Comparison of ENCODE assay signal across 22 cellular contexts in the genomic region with DNA sequence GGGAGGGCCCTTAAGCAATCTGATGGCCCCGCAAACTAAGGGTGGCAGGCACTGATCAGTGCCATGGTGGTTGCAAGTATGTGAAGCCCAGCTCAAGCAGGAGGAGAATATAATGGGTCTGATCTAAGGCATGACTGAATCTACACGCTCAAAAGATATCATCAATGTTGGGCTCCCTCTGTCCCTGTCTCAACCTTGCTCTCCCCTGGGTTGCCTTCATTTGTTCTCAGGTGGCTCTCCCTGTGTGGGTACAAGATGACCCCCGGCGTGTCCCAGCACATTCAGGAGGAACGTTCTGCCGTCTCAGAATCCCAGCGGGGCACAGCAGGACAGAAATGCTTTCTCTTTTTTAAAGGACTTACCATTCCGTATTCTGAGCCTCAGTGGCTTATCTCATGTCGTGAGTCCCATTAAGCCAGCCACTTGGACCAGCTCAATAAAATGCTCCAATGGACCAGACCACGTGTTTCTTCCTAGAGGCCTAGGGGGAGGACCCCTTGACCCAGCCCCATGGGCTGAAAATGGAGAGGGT. TPM values are rescaled to one million over a fixed set of nuclear protein-coding genes. Genes with fewer than 3 reads are reported as not detected.
DNase-seq lines count a peak whose midpoint lies in the region; ATAC-seq and TF ChIP-seq lines count a peak whose summit lies in the region.
"Had no signal": no experiment of that assay in that cellular context is flagged by ENCODE, and none has a peak within 500 bp of the region (broad histone marks: within the 10 kb centered on the region; RNA-seq: fewer than 3 reads in every experiment).

No MANE protein-coding gene starts in this region.

- peak overlapping the region; percentile 17 for H3K27ac Mint-ChIP-seq in activated naive CD4-positive, alpha-beta T cell treated with anti-CD3 and anti-CD28 coated beads, Interleukin-2, amount 50 U/mL, for 24 hours
- no peak overlapping the region for H3K27ac Mint-ChIP-seq in activated naive CD4-positive, alpha-beta T cell treated with anti-CD3 and anti-CD28 coated beads, Interleukin-2, amount 10 ng/mL, durations not matched to agents 7 days and 5 days
- H3K27ac Mint-ChIP-seq in CD8-positive, alpha-beta memory T cell, result no peak overlapping the region

- intact Hi-C loops in A673 (cut with micrococcal nuclease; ENCODE audit: unreplicated experiment), result no loop called here

- no peak for DNase-seq in activated naive CD4-positive, alpha-beta T cell treated with anti-CD3 and anti-CD28 coated beads, Interleukin-2, amount 10 ng/mL, durations not matched to agents 7 days and 5 days
- DNase-seq in mesenteric fat pad (ENCODE audit: low spot score) (peak; percentile 37), A673 (ENCODE audit: low spot score) (no peak), coronary artery (ENCODE audit: low spot score) (no peak)
- no peak for DNase-seq in CD8-positive, alpha-beta memory T cell
- DNase-seq: GDM1, GM23248, NCI-H1417 treated with DMSO at 0.1 percent for 48 hours, NCI-H187 treated with DMSO at 0.1 percent for 48 hours, NCI-H226, NCI-H524, NCI-H82, RPMI8226, SHP77 treated with DMSO at 0.1 percent for 48 hours, SK-N-SH had no signal

- peaks cover 33% of the 10 kb centered on the region for H3K4me1 Mint-ChIP-seq in activated naive CD4-positive, alpha-beta T cell treated with anti-CD3 and anti-CD28 coated beads, Interleukin-2, amount 50 U/mL, for 24 hours
- peaks cover 25% of the 10 kb centered on the region for H3K4me1 Mint-ChIP-seq in activated naive CD4-positive, alpha-beta T cell treated with anti-CD3 and anti-CD28 coated beads, Interleukin-2, amount 10 ng/mL, durations not matched to agents 7 days and 5 days
- H3K4me1 Mint-ChIP-seq in CD8-positive, alpha-beta memory T cell, result peaks cover 8 to 31% (median 17%) of the 10 kb centered on the region in 3 donors

- H3K27me3 ChIP-seq in ectodermal cell (ENCODE audit: control insufficient read depth, insufficient read depth, low read length, poor library complexity, severe bottlenecking) (no peaks in the 10 kb centered on the region), A673 (replicated peaks; ENCODE audit: insufficient read depth, low read depth, low read length, poor library complexity) (no peaks in the 10 kb centered on the region)
- peaks cover 5% of the 10 kb centered on the region for H3K27me3 ChIP-seq in CD8-positive, alpha-beta memory T cell (ENCODE audit: insufficient read depth, low read length, poor library complexity, severe bottlenecking)

- H3K36me3 ChIP-seq in ectodermal cell (ENCODE audit: control insufficient read depth, insufficient read depth, low read length) (no peaks in the 10 kb centered on the region), A673 (ENCODE audit: insufficient read depth, low read length, poor library complexity, severe bottlenecking) (no peaks in the 10 kb centered on the region)
- no peaks in the 10 kb centered on the region for H3K36me3 ChIP-seq in CD8-positive, alpha-beta memory T cell (ENCODE audit: insufficient read depth, low read length)

- no peaks in the 10 kb centered on the region for H3K9me3 Mint-ChIP-seq in activated naive CD4-positive, alpha-beta T cell treated with anti-CD3 and anti-CD28 coated beads, Interleukin-2, amount 50 U/mL, for 24 hours
- H3K9me3 Mint-ChIP-seq in activated naive CD4-positive, alpha-beta T cell treated with anti-CD3 and anti-CD28 coated beads, Interleukin-2, amount 10 ng/mL, durations not matched to agents 7 days and 5 days, result no peaks in the 10 kb centered on the region
- H3K9me3 Mint-ChIP-seq in CD8-positive, alpha-beta memory T cell, result no peaks in the 10 kb centered on the region

- ATAC-seq in HG03469 (IDR thresholded peaks at IDR 0.05; ENCODE audit: unreplicated experiment), result no peak
- ATAC-seq: GM12878 had no signal

- WGBS in ectodermal cell, 2 experiments, result 34 to 36% methylated on average over 10 of the region's 10 CpGs

- no TSS peak for BruUV-seq in A673 (replicated peaks; lab: Mats Ljungman, UMichigan)

- H3K9me3 ChIP-seq in ectodermal cell (ENCODE audit: control insufficient read depth, low read length) (no peaks in the 10 kb centered on the region), A673 (ENCODE audit: low read depth, low read length, poor library complexity, severe bottlenecking) (no peaks in the 10 kb centered on the region)
- H3K9me3 ChIP-seq in CD8-positive, alpha-beta memory T cell (ENCODE audit: low read length), result no peaks in the 10 kb centered on the region
- H3K9me3 ChIP-seq: SK-N-SH had no signal

- TF ChIP-seq CTCF in A673 (conservative IDR thresholded peaks at IDR 0.05; ENCODE audit: low read depth, low read length) (no peak), coronary artery (IDR thresholded peaks at IDR 0.05) (no peak)

- H3K4me3 ChIP-seq in ectodermal cell (ENCODE audit: insufficient read depth, low read depth, low read length) (no peak overlapping the region), A673 (ENCODE audit: low read depth, low read length, poor library complexity, severe bottlenecking) (no peak overlapping the region), coronary artery (no peak overlapping the region)
- no peak overlapping the region for H3K4me3 ChIP-seq in CD8-positive, alpha-beta memory T cell (ENCODE audit: low read length)
- H3K4me3 ChIP-seq: GM12878, GM23248 had no signal

- CTCF ChIA-PET in activated naive CD4-positive, alpha-beta T cell treated with anti-CD3 and anti-CD28 coated beads, Interleukin-2, amount 10 ng/mL, durations not matched to agents 7 days and 5 days (lab: Charles Lee), result no interaction called here
- CTCF ChIA-PET in A673 (lab: Charles Lee), result no interaction called here
- CTCF ChIA-PET in CD8-positive, alpha-beta memory T cell (lab: Charles Lee), result no interaction called here

- POLR2A ChIA-PET in A673 (lab: Charles Lee; ENCODE audit: low non-redundant PET), result no interaction called here
- POLR2A ChIA-PET in CD8-positive, alpha-beta memory T cell (lab: Charles Lee), result no interaction called here

- H3K27me3 Mint-ChIP-seq in activated naive CD4-positive, alpha-beta T cell treated with anti-CD3 and anti-CD28 coated beads, Interleukin-2, amount 50 U/mL, for 24 hours, result peaks cover 8% of the 10 kb centered on the region
- peaks cover 52% of the 10 kb centered on the region for H3K27me3 Mint-ChIP-seq in activated naive CD4-positive, alpha-beta T cell treated with anti-CD3 and anti-CD28 coated beads, Interleukin-2, amount 10 ng/mL, durations not matched to agents 7 days and 5 days
- H3K27me3 Mint-ChIP-seq in CD8-positive, alpha-beta memory T cell, result peaks cover 34 to 53% of the 10 kb centered on the region in 2 donors

- H3K27ac ChIP-seq in ectodermal cell (ENCODE audit: insufficient read depth, low read depth, low read length, poor library complexity, severe bottlenecking) (peak overlapping the region; percentile 98), A673 (ENCODE audit: low read depth, low read length, poor library complexity, severe bottlenecking) (no peak overlapping the region), coronary artery (no peak overlapping the region)
- H3K27ac ChIP-seq in CD8-positive, alpha-beta memory T cell (ENCODE audit: low read depth, low read length), result no peak overlapping the region
- H3K27ac ChIP-seq: 22Rv1, GM23248, KMS-11 had no signal

- H3K36me3 Mint-ChIP-seq in activated naive CD4-positive, alpha-beta T cell treated with anti-CD3 and anti-CD28 coated beads, Interleukin-2, amount 50 U/mL, for 24 hours, result no peaks in the 10 kb centered on the region
- no peaks in the 10 kb centered on the region for H3K36me3 Mint-ChIP-seq in activated naive CD4-positive, alpha-beta T cell treated with anti-CD3 and anti-CD28 coated beads, Interleukin-2, amount 10 ng/mL, durations not matched to agents 7 days and 5 days
- H3K36me3 Mint-ChIP-seq in CD8-positive, alpha-beta memory T cell, result no peaks in the 10 kb centered on the region

- no peak overlapping the region for H3K4me3 Mint-ChIP-seq in activated naive CD4-positive, alpha-beta T cell treated with anti-CD3 and anti-CD28 coated beads, Interleukin-2, amount 50 U/mL, for 24 hours
- no peak overlapping the region for H3K4me3 Mint-ChIP-seq in activated naive CD4-positive, alpha-beta T cell treated with anti-CD3 and anti-CD28 coated beads, Interleukin-2, amount 10 ng/mL, durations not matched to agents 7 days and 5 days
- no peak overlapping the region for H3K4me3 Mint-ChIP-seq in CD8-positive, alpha-beta memory T cell
- H3K4me3 Mint-ChIP-seq: CD14-positive monocyte had no signal

- peaks cover 21% of the 10 kb centered on the region for H3K4me1 ChIP-seq in ectodermal cell (ENCODE audit: control insufficient read depth, insufficient read depth, low read length)
- H3K4me1 ChIP-seq in A673 (ENCODE audit: insufficient read depth, low read length, poor library complexity, severe bottlenecking), result no peaks in the 10 kb centered on the region
- no peaks in the 10 kb centered on the region for H3K4me1 ChIP-seq in CD8-positive, alpha-beta memory T cell (ENCODE audit: insufficient read depth, low read length)

RNA-seq across cellular contexts. Expression of a gene that starts 12.0 kb away (rescaled TPM):
- 106 TPM for polyA plus RNA-seq in ectodermal cell (2013, experiment 1 of 4)
- polyA plus RNA-seq in ectodermal cell (2013, experiment 2 of 4), result 108 TPM
- 105 TPM for polyA plus RNA-seq in ectodermal cell (2013, experiment 3 of 4)
- polyA plus RNA-seq in ectodermal cell (2013, experiment 4 of 4), result 119 TPM
- total RNA-seq in mesenteric fat pad (135 TPM), A673 (2021) (31.4 and 31.6 TPM in 2 replicates)
- 10 to 100 TPM; 15.7 to 15.9 TPM for total RNA-seq in CD8-positive, alpha-beta memory T cell
- polyA plus RNA-seq in CD8-positive, alpha-beta memory T cell, result 22.7 TPM
